Comparison of ENCODE assay signal across 19 cellular contexts in the genomic region with DNA sequence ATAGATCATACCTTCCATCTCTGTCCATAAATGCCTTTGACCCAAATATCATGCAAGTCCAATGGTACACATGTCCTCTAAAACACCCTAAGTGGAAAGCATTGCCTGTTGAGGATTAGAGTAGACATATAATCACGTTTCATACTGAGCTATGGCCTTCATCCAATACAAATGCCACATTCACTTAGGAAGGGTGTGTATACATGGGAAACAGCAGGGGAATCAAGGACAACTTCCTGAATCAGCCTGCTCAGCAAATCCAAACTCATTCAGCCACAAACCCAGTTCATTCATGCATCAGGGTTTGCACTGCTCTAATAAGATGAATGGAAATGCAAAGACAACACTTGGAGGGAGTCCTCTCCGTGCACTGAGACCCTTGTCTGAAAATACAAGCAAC.
A peak's percentile ranks its signal among the peaks of the same experiment; 100 is the strongest.
DNase-seq lines count a peak whose midpoint lies in the region; ATAC-seq and TF ChIP-seq lines count a peak whose summit lies in the region.
"Had no signal": no experiment of that assay in that cellular context is flagged by ENCODE, and none has a peak within 500 bp of the region (broad histone marks: within the 10 kb centered on the region; RNA-seq: fewer than 3 reads in every experiment).

No MANE protein-coding gene starts in this region.

- H3K4me1 ChIP-seq in mesendoderm (ENCODE audit: control insufficient read depth, low read depth, low read length) (peaks cover 34% of the 10 kb centered on the region), spleen (peaks cover 0 to 15% (median 4%) of the 10 kb centered on the region in 6 donors)

- no peaks in the 10 kb centered on the region for H3K36me3 ChIP-seq in mesendoderm (ENCODE audit: control insufficient read depth, insufficient read depth, low read length)
- no peaks in the 10 kb centered on the region for H3K36me3 ChIP-seq in spleen
- H3K36me3 ChIP-seq: SJSA1, stomach had no signal

- intact Hi-C loops in spleen (cut with DNase I; ENCODE audit: low total_unique reads) = no loop called here

- no peak overlapping the region for H3K4me2 ChIP-seq in mesendoderm (ENCODE audit: low read length)

- H3K9me3 ChIP-seq in spleen = no peaks in the 10 kb centered on the region
- H3K9me3 ChIP-seq: SJSA1, stomach had no signal

- no peak for TF ChIP-seq CTCF in C4-2B (conservative IDR thresholded peaks at IDR 0.05)
- no peak for TF ChIP-seq CTCF in VCaP (conservative IDR thresholded peaks at IDR 0.05)
- no peak for TF ChIP-seq CTCF in spleen (IDR thresholded peaks at IDR 0.05 in 8 of 11, conservative IDR thresholded peaks at IDR 0.05 in 3 of 11)

- H3K4me3 ChIP-seq in mesendoderm (ENCODE audit: low read length) = no peak overlapping the region
- H3K4me3 ChIP-seq in spleen = no peak overlapping the region
- H3K4me3 ChIP-seq: GM12878, SJSA1, stomach had no signal

- H3K4ac ChIP-seq in mesendoderm (ENCODE audit: low read depth, low read length) = no peak overlapping the region

- no CpG with 5 or more reads among the region's 2 CpGs for WGBS in mesendoderm (ENCODE audit: extremely low coverage, insufficient coverage, low lambda C conversion rate)
- 29 to 57% (median 51%) methylated on average over 2 of the region's 2 CpGs for WGBS in spleen, 5 donors

- H3K27ac ChIP-seq in C4-2B (peak overlapping the region; percentile 78; the same call in 1 of the 2 replicates), VCaP (peak overlapping the region; percentile 86), mesendoderm (ENCODE audit: low read depth, low read length) (no peak overlapping the region), spleen (no peak overlapping the region)
- H3K27ac ChIP-seq: SJSA1 had no signal

- no peak overlapping the region for H3K56ac ChIP-seq in mesendoderm (ENCODE audit: low read length)

- no peak overlapping the region for H2BK120ac ChIP-seq in mesendoderm (ENCODE audit: low read depth, low read length)

- peak; percentile 67 for DNase-seq in NCI-H1092 treated with DMSO at 0.1 percent for 48 hours (lab: John Stamatoyannopoulos, UW)
- DNase-seq in mesendoderm = no peak
- DNase-seq in NCI-H1105 (lab: John Stamatoyannopoulos, UW) = no peak
- DNase-seq in spleen = no peak
- DNase-seq in activated CD4-positive, alpha-beta T cell treated with anti-CD3 and anti-CD28 coated beads, Interleukin-2, amount 50 U/mL, for 48 hours = no peak
- DNase-seq: activated CD8-positive, alpha-beta memory T cell treated with anti-CD3 and anti-CD28 coated beads, Interleukin-2, amount 50 U/mL, for 48 hours; activated gamma-delta T cell treated with Interleukin-2 at 50 U/mL for 16 hours; cerebellar nuclear complex; effector memory CD4-positive, alpha-beta T cell; NCI-H1048; nephron progenitor cell; OCI-M1; stomach; T-helper 9 cell had no signal

- H3K18ac ChIP-seq in mesendoderm (ENCODE audit: low read length) = peak overlapping the region; percentile 14

- H2BK15ac ChIP-seq in mesendoderm (replicated peaks; ENCODE audit: low read depth) = no peak overlapping the region

- H3K79me1 ChIP-seq in mesendoderm (ENCODE audit: low read length) = no peaks in the 10 kb centered on the region

- ATAC-seq in GM19328 (IDR thresholded peaks at IDR 0.05; ENCODE audit: unreplicated experiment) = no peak
- ATAC-seq: GM12878 had no signal

- H3K9ac ChIP-seq in mesendoderm (ENCODE audit: low read length) = no peak overlapping the region

- TF ChIP-seq POLR2A in spleen (IDR thresholded peaks at IDR 0.05) = no peak

- H3K79me2 ChIP-seq in mesendoderm (ENCODE audit: control insufficient read depth, insufficient read depth, low read length) = no peaks in the 10 kb centered on the region

- no peak overlapping the region for H4K8ac ChIP-seq in mesendoderm (ENCODE audit: low read depth, low read length)

- no peak overlapping the region for H4K5ac ChIP-seq in mesendoderm (ENCODE audit: low read length)

- H2BK5ac ChIP-seq in mesendoderm (ENCODE audit: low read length) = no peak overlapping the region

- H3K23ac ChIP-seq in mesendoderm (ENCODE audit: low read length) = no peak overlapping the region

- no peak overlapping the region for H2AK5ac ChIP-seq in mesendoderm (ENCODE audit: low read length)

- no peaks in the 10 kb centered on the region for H3K27me3 ChIP-seq in mesendoderm (ENCODE audit: insufficient read depth, low read length, poor library complexity)
- peaks cover 0 to 28% (median 0%) of the 10 kb centered on the region in 7 donors for H3K27me3 ChIP-seq in spleen (replicated peaks in 1 of 7)
- H3K27me3 ChIP-seq: SJSA1, stomach had no signal

Comparison
In these comparisons a context has a peak if more than half of its experiments do, and no peak if none do; other contexts are left out.
1. H3K27ac ChIP-seq: peak in C4-2B (single experiment) and VCaP (single experiment); none in mesendoderm (single experiment) and spleen (0 of 8).